Comparison of ENCODE assay signal across 28 cellular contexts in the genomic region with DNA sequence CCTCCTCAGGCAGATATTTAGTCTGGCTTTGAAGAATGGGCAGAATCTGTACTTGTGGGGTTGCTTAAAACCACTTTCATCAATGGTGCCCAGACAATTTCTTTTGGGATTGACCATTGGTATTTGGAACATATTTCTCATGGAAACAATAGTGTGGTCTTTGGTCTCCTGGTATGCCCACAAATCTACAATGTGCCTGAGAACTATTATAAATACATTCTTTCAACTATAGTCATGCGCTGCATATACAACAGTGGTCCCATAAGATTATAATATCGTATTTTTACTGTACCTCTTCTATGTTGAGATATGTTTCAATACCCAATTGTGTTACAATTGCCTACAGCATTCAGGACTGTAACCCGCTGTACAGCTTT. TPM values are rescaled to one million over a fixed set of nuclear protein-coding genes. Genes with fewer than 3 reads are reported as not detected.
DNase-seq lines count a peak whose midpoint lies in the region; ATAC-seq, FAIRE-seq and TF ChIP-seq lines count a peak whose summit lies in the region.
"Had no signal": no experiment of that assay in that cellular context is flagged by ENCODE, and none has a peak within 500 bp of the region (broad histone marks: within the 10 kb centered on the region; RNA-seq: fewer than 3 reads in every experiment).

No MANE protein-coding gene starts in this region.

- CTCF ChIA-PET in MCF 10A (lab: Yijun Ruan, JAX) (interaction anchor here (0.6 to 1.2 kb wide), 5 partner anchors 10 to 74 kb away, joined by 3 to 5 read pairs (median 4); no protein-coding TSS in a partner anchor), GM12878 (lab: Yijun Ruan, JAX) (no interaction called here)

- intact Hi-C loops in MCF 10A (cut with micrococcal nuclease) (loop anchor here (2.0 kb wide), 1 partner anchor 34 kb away; a partner anchor contains a TSS), breast epithelium (cut with DNase I; ENCODE audit: low total_unique reads) (no loop called here), GM12878 (cut with micrococcal nuclease; ENCODE audit: unreplicated experiment) (no loop called here)
- intact Hi-C loops in activated T-helper 1 cell treated with anti-CD3 and anti-CD28 coated beads, Interleukin-12 subunit alpha, Interleukin-12 subunit beta, Interleukin-2, Interleukin-4 antibody, amounts not matched to agents 30 ng/mL and 10 ng/mL and 1 ng/mL, durations not matched to agents 14 hours and 24 hours and 36 hours (cut with micrococcal nuclease): no loop called here

- H3K79me2 ChIP-seq in GM12878 (ENCODE audit: control insufficient read depth, insufficient read depth, low read length): no peaks in the 10 kb centered on the region
- H3K79me2 ChIP-seq: hepatocyte had no signal

- H3K18ac ChIP-seq in mesenchymal stem cell (ENCODE audit: low read depth in 1 of 2, low read length in 2 of 2): no peak overlapping the region

- 94% methylated on average over 3 of the region's 3 CpGs for WGBS in GM12878 (ENCODE audit: insufficient coverage, insufficient replicate concordance, low lambda C conversion rate, missing lambda C conversion rate)
- WGBS in mesenchymal stem cell: 94% methylated on average over 3 of the region's 3 CpGs

- no peak overlapping the region for H3K27ac ChIP-seq in breast epithelium
- H3K27ac ChIP-seq in GM12878 (ENCODE audit: control insufficient read depth, insufficient read depth): no peak overlapping the region
- H3K27ac ChIP-seq in mesenchymal stem cell (ENCODE audit: low read length, poor library complexity, severe bottlenecking): peak overlapping the region; percentile 13
- H3K27ac ChIP-seq: hepatocyte, left ventricle myocardium inferior, thyroid gland had no signal

- H3K9ac ChIP-seq in GM12878 (ENCODE audit: control insufficient read depth, insufficient read depth, low read length) (no peak overlapping the region), mesenchymal stem cell (ENCODE audit: low read length) (no peak overlapping the region)

- peaks cover 31% of the 10 kb centered on the region for H3K4me1 Mint-ChIP-seq in MCF 10A (ENCODE audit: insufficient read depth, unreplicated experiment)
- H3K4me1 Mint-ChIP-seq in activated T-helper 1 cell treated with anti-CD3 and anti-CD28 coated beads, Interleukin-12 subunit alpha, Interleukin-12 subunit beta, Interleukin-2, Interleukin-4 antibody, amounts not matched to agents 30 ng/mL and 10 ng/mL and 1 ng/mL, durations not matched to agents 14 hours and 24 hours and 36 hours (ENCODE audit: low read depth): no peaks in the 10 kb centered on the region
- H3K4me1 Mint-ChIP-seq: activated naive CD4-positive, alpha-beta T cell treated with anti-CD3 and anti-CD28 coated beads, Interleukin-2, amount 50 U/mL, for 24 hours; activated T-helper 17 cell treated with anti-CD3 and anti-CD28 coated beads, Interleukin-2, amount 50 U/mL, for 72 hours; immature natural killer cell; natural killer cell; stimulated activated naive CD8-positive, alpha-beta T cell treated with anti-CD3 and anti-CD28 coated beads, Interleukin-15, amount 100 ng/mL, for 72 hours; T-cell had no signal

- RAD21 ChIA-PET in GM12878 (lab: Charles Lee; ENCODE audit: unreplicated experiment): no interaction called here

- in situ Hi-C loops in GM12878 (cut with MboI): no loop called here

- POLR2A ChIA-PET in MCF 10A (lab: Yijun Ruan, JAX) (interaction anchor here (0.8 to 2.0 kb wide), 10 partner anchors 9 to 221 kb away, joined by 3 to 16 read pairs (median 5); no protein-coding TSS in a partner anchor), GM12878 (lab: Charles Lee) (interaction anchor here (0.6 kb wide), 1 partner anchor 245 kb away, joined by 3 read pairs; no protein-coding TSS in a partner anchor)

- H3K4me2 ChIP-seq in GM12878 (ENCODE audit: control insufficient read depth, insufficient read depth): 0 out of 2 replicates have a peak overlapping the region, but pooled peaks have one; percentile 1
- H3K4me2 ChIP-seq in mesenchymal stem cell (ENCODE audit: low read length, poor library complexity, severe bottlenecking): no peak overlapping the region
- H3K4me2 ChIP-seq: hepatocyte had no signal

- H3K9me3 Mint-ChIP-seq in MCF 10A (ENCODE audit: unreplicated experiment): no peaks in the 10 kb centered on the region
- H3K9me3 Mint-ChIP-seq in activated T-helper 1 cell treated with anti-CD3 and anti-CD28 coated beads, Interleukin-12 subunit alpha, Interleukin-12 subunit beta, Interleukin-2, Interleukin-4 antibody, amounts not matched to agents 30 ng/mL and 10 ng/mL and 1 ng/mL, durations not matched to agents 14 hours and 24 hours and 36 hours: no peaks in the 10 kb centered on the region
- H3K9me3 Mint-ChIP-seq: activated naive CD4-positive, alpha-beta T cell treated with anti-CD3 and anti-CD28 coated beads, Interleukin-2, amount 50 U/mL, for 24 hours; activated T-helper 17 cell treated with anti-CD3 and anti-CD28 coated beads, Interleukin-2, amount 50 U/mL, for 72 hours; immature natural killer cell; natural killer cell; stimulated activated naive CD8-positive, alpha-beta T cell treated with anti-CD3 and anti-CD28 coated beads, Interleukin-15, amount 100 ng/mL, for 72 hours; T-cell had no signal

- H2BK5ac ChIP-seq in mesenchymal stem cell (ENCODE audit: low read depth, low read length, poor library complexity, severe bottlenecking): no peak overlapping the region

- H2BK15ac ChIP-seq in mesenchymal stem cell (ENCODE audit: low read depth, poor library complexity, severe bottlenecking): no peak overlapping the region

- no peaks in the 10 kb centered on the region for H3K9me3 ChIP-seq in breast epithelium
- H3K9me3 ChIP-seq in GM12878 (replicated peaks; ENCODE audit: control insufficient read depth, insufficient read depth, low read length): no peaks in the 10 kb centered on the region; the same call in 2 of the 3 replicates
- no peaks in the 10 kb centered on the region for H3K9me3 ChIP-seq in mesenchymal stem cell (ENCODE audit: control insufficient read depth, low read length)
- H3K9me3 ChIP-seq: left ventricle myocardium inferior, thyroid gland had no signal

- H3K4me3 Mint-ChIP-seq in MCF 10A (ENCODE audit: unreplicated experiment): no peak overlapping the region
- no peak overlapping the region for H3K4me3 Mint-ChIP-seq in activated T-helper 1 cell treated with anti-CD3 and anti-CD28 coated beads, Interleukin-12 subunit alpha, Interleukin-12 subunit beta, Interleukin-2, Interleukin-4 antibody, amounts not matched to agents 30 ng/mL and 10 ng/mL and 1 ng/mL, durations not matched to agents 14 hours and 24 hours and 36 hours
- H3K4me3 Mint-ChIP-seq: activated naive CD4-positive, alpha-beta T cell treated with anti-CD3 and anti-CD28 coated beads, Interleukin-2, amount 50 U/mL, for 24 hours; activated T-helper 17 cell treated with anti-CD3 and anti-CD28 coated beads, Interleukin-2, amount 50 U/mL, for 72 hours; immature natural killer cell; natural killer cell; stimulated activated naive CD8-positive, alpha-beta T cell treated with anti-CD3 and anti-CD28 coated beads, Interleukin-15, amount 100 ng/mL, for 72 hours; T-cell had no signal

- TF ChIP-seq POLR2A in breast epithelium (IDR thresholded peaks at IDR 0.05) (no peak), GM12878 (IDR thresholded peaks at IDR 0.05; ENCODE audit: low read depth, low read length) (no peak)

- no peak for TF ChIP-seq EP300 in GM12878 (IDR thresholded peaks at IDR 0.05; ENCODE audit: borderline replicate concordance in 1 of 2, control insufficient read depth in 1 of 2, low read depth in 2 of 2, low read length in 2 of 2)

- no peaks in the 10 kb centered on the region for H3K36me3 ChIP-seq in breast epithelium
- H3K36me3 ChIP-seq in GM12878 (ENCODE audit: control insufficient read depth in 2 of 2, insufficient read depth in 2 of 2, low read length in 1 of 2): no peaks in the 10 kb centered on the region
- H3K36me3 ChIP-seq in mesenchymal stem cell (ENCODE audit: control insufficient read depth in 1 of 2, insufficient read depth in 2 of 2, low read depth in 1 of 2, low read length in 2 of 2): no peaks in the 10 kb centered on the region
- H3K36me3 ChIP-seq: left ventricle myocardium inferior, thyroid gland had no signal

- H3K14ac ChIP-seq in mesenchymal stem cell (ENCODE audit: low read length in 2 of 2): no peak overlapping the region

- TF ChIP-seq RAD21 in GM12878 (IDR thresholded peaks at IDR 0.05; ENCODE audit: insufficient read depth, low read depth, low read length): no peak

- H3K36me3 Mint-ChIP-seq in MCF 10A (ENCODE audit: insufficient read depth, unreplicated experiment): peaks cover 5% of the 10 kb centered on the region
- no peaks in the 10 kb centered on the region for H3K36me3 Mint-ChIP-seq in activated T-helper 1 cell treated with anti-CD3 and anti-CD28 coated beads, Interleukin-12 subunit alpha, Interleukin-12 subunit beta, Interleukin-2, Interleukin-4 antibody, amounts not matched to agents 30 ng/mL and 10 ng/mL and 1 ng/mL, durations not matched to agents 14 hours and 24 hours and 36 hours (ENCODE audit: low read depth)
- H3K36me3 Mint-ChIP-seq: activated naive CD4-positive, alpha-beta T cell treated with anti-CD3 and anti-CD28 coated beads, Interleukin-2, amount 50 U/mL, for 24 hours; immature natural killer cell; natural killer cell; T-cell had no signal

- no peak for TF ChIP-seq CTCF in MCF 10A (IDR thresholded peaks at IDR 0.05; ENCODE audit: unreplicated experiment)
- no peak for TF ChIP-seq CTCF in breast epithelium (IDR thresholded peaks at IDR 0.05)
- TF ChIP-seq CTCF in GM12878 (IDR thresholded peaks at IDR 0.05 in 2 of 3, conservative IDR thresholded peaks at IDR 0.05 in 1 of 3; ENCODE audit: control insufficient read depth in 2 of 3, extremely low read depth in 1 of 3, insufficient read depth in 1 of 3, low read depth in 3 of 3, low read length in 3 of 3): no peak

- H3K79me1 ChIP-seq in mesenchymal stem cell (replicated peaks; ENCODE audit: low read length, poor library complexity, severe bottlenecking): no peaks in the 10 kb centered on the region

- H3K4me1 ChIP-seq in breast epithelium (no peaks in the 10 kb centered on the region), GM12878 (ENCODE audit: control insufficient read depth, insufficient read depth, low read length) (peaks cover 15% of the 10 kb centered on the region), mesenchymal stem cell (ENCODE audit: control insufficient read depth, insufficient read depth, low read depth, low read length) (peaks cover 8% of the 10 kb centered on the region)
- H3K4me1 ChIP-seq: thyroid gland had no signal

- no peak overlapping the region for H4K8ac ChIP-seq in mesenchymal stem cell (ENCODE audit: low read length)

- H3K4me3 ChIP-seq in breast epithelium: no peak overlapping the region
- no peak overlapping the region for H3K4me3 ChIP-seq in GM12878
- H3K4me3 ChIP-seq in mesenchymal stem cell (ENCODE audit: insufficient read depth in 1 of 2, low read depth in 1 of 2, low read length in 2 of 2): no peak overlapping the region
- H3K4me3 ChIP-seq: hepatocyte, left ventricle myocardium inferior, thyroid gland had no signal

- H2AK5ac ChIP-seq in mesenchymal stem cell (ENCODE audit: low read length, severe bottlenecking): peak overlapping the region; percentile 23

- peak overlapping the region in 1 of 2 experiments; percentile 60 for H2BK12ac ChIP-seq in mesenchymal stem cell (ENCODE audit: low read length in 2 of 2)

- H4K20me1 ChIP-seq in GM12878 (ENCODE audit: control insufficient read depth, insufficient read depth): no peaks in the 10 kb centered on the region

- no peak overlapping the region for H4K91ac ChIP-seq in mesenchymal stem cell (ENCODE audit: low read length)

- H3K4ac ChIP-seq in mesenchymal stem cell (ENCODE audit: low read depth in 1 of 2, low read length in 2 of 2): peak overlapping the region in 1 of 2 experiments; percentile 45

- FAIRE-seq in GM12878 (lab: Jason Lieb, UNC): no peak

- no peak overlapping the region for H3K23ac ChIP-seq in mesenchymal stem cell (ENCODE audit: low read length in 2 of 2)

- BruUV-seq in MCF 10A (replicated peaks; lab: Mats Ljungman, UMichigan) (no TSS peak), GM12878 (replicated peaks; lab: Mats Ljungman, UMichigan) (no TSS peak)

- peak overlapping the region; percentile 97 for H3K27ac Mint-ChIP-seq in MCF 10A (ENCODE audit: low read depth, unreplicated experiment)
- H3K27ac Mint-ChIP-seq in activated T-helper 1 cell treated with anti-CD3 and anti-CD28 coated beads, Interleukin-12 subunit alpha, Interleukin-12 subunit beta, Interleukin-2, Interleukin-4 antibody, amounts not matched to agents 30 ng/mL and 10 ng/mL and 1 ng/mL, durations not matched to agents 14 hours and 24 hours and 36 hours: no peak overlapping the region
- H3K27ac Mint-ChIP-seq: activated naive CD4-positive, alpha-beta T cell treated with anti-CD3 and anti-CD28 coated beads, Interleukin-2, amount 50 U/mL, for 24 hours; activated T-helper 17 cell treated with anti-CD3 and anti-CD28 coated beads, Interleukin-2, amount 50 U/mL, for 72 hours; immature natural killer cell; natural killer cell; stimulated activated naive CD8-positive, alpha-beta T cell treated with anti-CD3 and anti-CD28 coated beads, Interleukin-15, amount 100 ng/mL, for 72 hours; T-cell had no signal

- no peak for DNase-seq in MCF 10A (ENCODE audit: unreplicated experiment)
- DNase-seq in breast epithelium (ENCODE audit: low spot score in 2 of 2): no peak
- no peak for DNase-seq in GM12878 (ENCODE audit: low read depth, low spot score)
- DNase-seq in mesenchymal stem cell: peak; percentile 36
- DNase-seq in activated T-helper 1 cell treated with anti-CD3 and anti-CD28 coated beads, Interleukin-12 subunit alpha, Interleukin-12 subunit beta, Interleukin-2, Interleukin-4 antibody, amounts not matched to agents 30 ng/mL and 10 ng/mL and 1 ng/mL, durations not matched to agents 14 hours and 24 hours and 36 hours (ENCODE audit: low spot score): no peak
- DNase-seq in GF-D8 (lab: John Stamatoyannopoulos, UW): no peak
- DNase-seq in iPS-NIHi11 (ENCODE audit: low spot score): no peak
- DNase-seq in NCI-H748 treated with DMSO at 0.1 percent for 48 hours (lab: John Stamatoyannopoulos, UW): no peak
- DNase-seq: activated CD4-positive, alpha-beta T cell treated with anti-CD3 and anti-CD28 coated beads, Interleukin-2, amount 50 U/mL, for 48 hours; activated CD8-positive, alpha-beta memory T cell treated with anti-CD3 and anti-CD28 coated beads, Interleukin-2, amount 50 U/mL, for 4 hours; aorta; COR-L47; foreskin melanocyte; immature natural killer cell; left ventricle myocardium inferior; MM.1S; natural killer cell; NCI-H1417 treated with DMSO at 0.1 percent for 48 hours; NCI-H2107; NCI-H446 treated with DMSO at 0.1 percent for 48 hours; SHP77 treated with DMSO at 0.1 percent for 48 hours; stimulated activated naive CD8-positive, alpha-beta T cell treated with anti-CD3 and anti-CD28 coated beads, Interleukin-15, amount 100 ng/mL, for 72 hours; T-cell; thyroid gland had no signal

- H3K27me3 ChIP-seq in breast epithelium: no peaks in the 10 kb centered on the region
- H3K27me3 ChIP-seq in GM12878 (replicated peaks in 1 of 2; ENCODE audit: control insufficient read depth in 2 of 2, insufficient read depth in 2 of 2, low read length in 1 of 2): no peaks in the 10 kb centered on the region; a peak in 1 of 4 replicates
- H3K27me3 ChIP-seq in mesenchymal stem cell (ENCODE audit: control insufficient read depth in 1 of 2, insufficient read depth in 1 of 2, low read length in 2 of 2): no peaks in the 10 kb centered on the region
- H3K27me3 ChIP-seq: hepatocyte, thyroid gland had no signal

- H3K27me3 Mint-ChIP-seq in MCF 10A (ENCODE audit: insufficient read depth, unreplicated experiment): no peaks in the 10 kb centered on the region
- peaks cover 8% of the 10 kb centered on the region for H3K27me3 Mint-ChIP-seq in activated T-helper 1 cell treated with anti-CD3 and anti-CD28 coated beads, Interleukin-12 subunit alpha, Interleukin-12 subunit beta, Interleukin-2, Interleukin-4 antibody, amounts not matched to agents 30 ng/mL and 10 ng/mL and 1 ng/mL, durations not matched to agents 14 hours and 24 hours and 36 hours (ENCODE audit: insufficient read depth)
- H3K27me3 Mint-ChIP-seq: activated naive CD4-positive, alpha-beta T cell treated with anti-CD3 and anti-CD28 coated beads, Interleukin-2, amount 50 U/mL, for 24 hours; stimulated activated naive CD8-positive, alpha-beta T cell treated with anti-CD3 and anti-CD28 coated beads, Interleukin-15, amount 100 ng/mL, for 72 hours had no signal

- SMC1A ChIA-PET in GM12878 (lab: Charles Lee; ENCODE audit: uncharacterized antibody, unreplicated experiment): interaction anchor here (0.8 kb wide), 1 partner anchor 12 kb away, joined by 3 read pairs; no protein-coding TSS in a partner anchor

- H2AFZ ChIP-seq in GM12878 (ENCODE audit: control insufficient read depth, low read depth, low read length) (peak overlapping the region; percentile 68), mesenchymal stem cell (ENCODE audit: low read depth, low read length) (no peak overlapping the region)
- H2AFZ ChIP-seq: hepatocyte had no signal

- H2BK120ac ChIP-seq in mesenchymal stem cell (ENCODE audit: low read depth, low read length): no peak overlapping the region

- ATAC-seq in GM12878: no peak
- ATAC-seq: natural killer cell; sciatic nerve; stimulated activated naive CD8-positive, alpha-beta T cell treated with anti-CD3 and anti-CD28 coated beads, Interleukin-15, amount 100 ng/mL, for 72 hours; T-cell had no signal

RNA-seq across cellular contexts. Expression of a gene that starts 34.8 kb away (rescaled TPM):
- total RNA-seq in MCF 10A (2022) (88.0 and 109 TPM in 2 replicates), breast epithelium (100 to 1,000 TPM in 1 of 3 donors, 10 to 100 TPM in 2; 66.7 to 139 (median 93.4) TPM), GM12878 (2014; rRNA removed) (33.4 and 39.2 TPM in 2 replicates), GM12878 (2014; rRNA removed; fragmentation: Illumina TruSeq; extraction: Trizol) (38.0 and 39.1 TPM in 2 replicates), GM12878 (2021) (40.5 and 42.2 TPM in 2 replicates)
- 54.9 and 61.5 TPM in 2 replicates for total RNA-seq in GM12878 (2013; cell fraction: nucleolus; rRNA removed)
- polyA plus RNA-seq in GM12878 (2011; ENCODE audit: low read depth): 12.8 TPM
- polyA plus RNA-seq in GM12878 (2011; rRNA removed) (24.8 and 26.1 TPM in 2 replicates), GM12878 (2014; fragmentation: Illumina TruSeq; extraction: Trizol) (44.4 and 53.6 TPM in 2 replicates), GM12878 (2014; fragmentation: Nextera tagmentation; extraction: Ambion mirVana) (10 to 100 TPM; 10.9 to 14.1 TPM), GM12878 (2014; rRNA removed) (27.3 and 31.2 TPM in 2 replicates), GM12878 (2016; fragmentation: Nextera tagmentation; extraction: Ambion mirVana) (10 to 100 TPM; 20.4 to 21.2 TPM)
- polyA plus RNA-seq in GM12878 (2011; cell fraction: cytosol; rRNA removed): 26.9 and 28.1 TPM in 2 replicates
- polyA plus RNA-seq in GM12878 (2011; cell fraction: nucleus; rRNA removed): 28.0 and 28.4 TPM in 2 replicates
- 13.1 and 15.1 TPM in 2 replicates for polyA plus RNA-seq in GM12878 (2012)
- polyA minus RNA-seq in GM12878 (2011; rRNA and poly(A)+ RNA removed): 40.3 and 66.2 TPM in 2 replicates
- 10.7 and 17.4 TPM in 2 replicates for polyA minus RNA-seq in GM12878 (2011; cell fraction: cytosol; rRNA and poly(A)+ RNA removed)
- 18.3 and 32.8 TPM in 2 replicates for polyA minus RNA-seq in GM12878 (2011; cell fraction: nucleus; rRNA and poly(A)+ RNA removed)
- 61.2 TPM for polyA plus RNA-seq in mesenchymal stem cell (2013, experiment 1 of 2)
- polyA plus RNA-seq in mesenchymal stem cell (2013, experiment 2 of 2): 58.8 TPM
- 49.5 and 54.8 TPM in 2 replicates for total RNA-seq in activated T-helper 1 cell treated with anti-CD3 and anti-CD28 coated beads, Interleukin-12 subunit alpha, Interleukin-12 subunit beta, Interleukin-2, Interleukin-4 antibody, amounts not matched to agents 30 ng/mL and 10 ng/mL and 1 ng/mL, durations not matched to agents 14 hours and 24 hours and 36 hours

RNA-seq across cellular contexts. Expression of a gene that starts 58.9 kb away (rescaled TPM):
- total RNA-seq in MCF 10A (2022) (4.8 and 6.1 TPM in 2 replicates), breast epithelium (100 to 1,000 TPM in 1 of 3 donors, 10 to 100 TPM in 2; 22.4 to 110 (median 32.4) TPM), GM12878 (2014; rRNA removed) (11.6 and 12.0 TPM in 2 replicates), GM12878 (2014; rRNA removed; fragmentation: Illumina TruSeq; extraction: Trizol) (12.7 TPM in 2 replicates), GM12878 (2021) (19.4 and 23.3 TPM in 2 replicates)
- total RNA-seq in GM12878 (2013; cell fraction: nucleolus; rRNA removed): 5.0 and 9.0 TPM in 2 replicates
- polyA plus RNA-seq in GM12878 (2011; ENCODE audit: low read depth): 5.2 TPM
- polyA plus RNA-seq in GM12878 (2011; rRNA removed) (0.62 and 0.80 TPM in 2 replicates), GM12878 (2014; fragmentation: Illumina TruSeq; extraction: Trizol) (14.8 and 17.5 TPM in 2 replicates), GM12878 (2014; fragmentation: Nextera tagmentation; extraction: Ambion mirVana) (1 to 10 TPM; 6.4 to 8.9 TPM), GM12878 (2014; rRNA removed) (8.9 and 9.2 TPM in 2 replicates), GM12878 (2016; fragmentation: Nextera tagmentation; extraction: Ambion mirVana) (10 to 100 TPM; 18.1 to 21.3 TPM)
- 0.40 and 1.1 TPM in 2 replicates for polyA plus RNA-seq in GM12878 (2011; cell fraction: cytosol; rRNA removed)
- 0.13 and 1.3 TPM in 2 replicates for polyA plus RNA-seq in GM12878 (2011; cell fraction: nucleus; rRNA removed)
- polyA plus RNA-seq in GM12878 (2012): 7.3 and 9.0 TPM in 2 replicates
- 0.26 and 3.0 TPM in 2 replicates for polyA minus RNA-seq in GM12878 (2011; rRNA and poly(A)+ RNA removed)
- polyA minus RNA-seq in GM12878 (2011; cell fraction: cytosol; rRNA and poly(A)+ RNA removed): 1.7 TPM in 1 of 2 replicates, not detected in the other
- 0.60 and 4.4 TPM in 2 replicates for polyA minus RNA-seq in GM12878 (2011; cell fraction: nucleus; rRNA and poly(A)+ RNA removed)
- polyA plus RNA-seq in mesenchymal stem cell (2013, experiment 1 of 2): 128 TPM
- 128 TPM for polyA plus RNA-seq in mesenchymal stem cell (2013, experiment 2 of 2)
- total RNA-seq in activated T-helper 1 cell treated with anti-CD3 and anti-CD28 coated beads, Interleukin-12 subunit alpha, Interleukin-12 subunit beta, Interleukin-2, Interleukin-4 antibody, amounts not matched to agents 30 ng/mL and 10 ng/mL and 1 ng/mL, durations not matched to agents 14 hours and 24 hours and 36 hours: 0.13 and 0.78 TPM in 2 replicates
